Comparison of ENCODE assay signal across 14 cellular contexts in genomic region chr14:68922201-68922613, GRCh38. TPM values are rescaled to one million over a fixed set of nuclear protein-coding genes. Genes with fewer than 3 reads are reported as not detected.
DNase-seq lines count a peak whose midpoint lies in the region; ATAC-seq and TF ChIP-seq lines count a peak whose summit lies in the region.
"Had no signal": no experiment of that assay in that cellular context is flagged by ENCODE, and none has a peak within 500 bp of the region (broad histone marks: within the 10 kb centered on the region; RNA-seq: fewer than 3 reads in every experiment).

No MANE protein-coding gene starts in this region.

- H3K9me3 ChIP-seq in right cardiac atrium (ENCODE audit: control insufficient read depth, low read length): no peaks in the 10 kb centered on the region
- no peaks in the 10 kb centered on the region for H3K9me3 ChIP-seq in Peyer's patch
- H3K9me3 ChIP-seq: ovary had no signal

- CTCF ChIA-PET in WTC11 (lab: Charles Lee): interaction anchor here (0.7 to 6.3 kb wide), 9 partner anchors 10 to 207 kb away, joined by 3 to 48 read pairs (median 4); no protein-coding TSS in a partner anchor

- H3K27me3 Mint-ChIP-seq in WTC11 (ENCODE audit: low read depth): no peaks in the 10 kb centered on the region
- H3K27me3 Mint-ChIP-seq in natural killer cell treated with Interleukin-12 subunit alpha and Interleukin-12 subunit beta and Interleukin-15 and Interleukin-18, amount 100 ng/mL, for 72 hours: no peaks in the 10 kb centered on the region

- no peak overlapping the region for H3K4me3 ChIP-seq in HFF-Myc (replicated peaks; ENCODE audit: low read depth, low read length)
- no peak overlapping the region for H3K4me3 ChIP-seq in right cardiac atrium (ENCODE audit: low read length)
- no peak overlapping the region for H3K4me3 ChIP-seq in Peyer's patch
- H3K4me3 ChIP-seq: GM12878, ovary had no signal

- H3K4me1 ChIP-seq in right cardiac atrium (ENCODE audit: control insufficient read depth, insufficient read depth, low read length) (peaks cover 4% of the 10 kb centered on the region), Peyer's patch (peaks cover 0 to 15% (median 0%) of the 10 kb centered on the region in 4 donors)

- H3K4me1 Mint-ChIP-seq in WTC11: peaks cover 31% of the 10 kb centered on the region
- peaks cover 6 to 7% of the 10 kb centered on the region in 2 donors for H3K4me1 Mint-ChIP-seq in natural killer cell treated with Interleukin-12 subunit alpha and Interleukin-12 subunit beta and Interleukin-15 and Interleukin-18, amount 100 ng/mL, for 72 hours (ENCODE audit: low read depth in 2 of 2)
- H3K4me1 Mint-ChIP-seq: activated CD8-positive, alpha-beta memory T cell treated with anti-CD3 and anti-CD28 coated beads, Interleukin-2, amount 10 ng/mL, durations not matched to agents 7 days and 5 days; memory B cell had no signal

- peaks cover 70% of the 10 kb centered on the region for H3K36me3 Mint-ChIP-seq in WTC11
- H3K36me3 Mint-ChIP-seq in natural killer cell treated with Interleukin-12 subunit alpha and Interleukin-12 subunit beta and Interleukin-15 and Interleukin-18, amount 100 ng/mL, for 72 hours: peaks cover 20% of the 10 kb centered on the region

- no peak for TF ChIP-seq POLR2A in Peyer's patch (IDR thresholded peaks at IDR 0.05)

- H3K27ac Mint-ChIP-seq in WTC11: no peak overlapping the region
- H3K27ac Mint-ChIP-seq in natural killer cell treated with Interleukin-12 subunit alpha and Interleukin-12 subunit beta and Interleukin-15 and Interleukin-18, amount 100 ng/mL, for 72 hours: no peak overlapping the region
- H3K27ac Mint-ChIP-seq: activated CD8-positive, alpha-beta memory T cell treated with anti-CD3 and anti-CD28 coated beads, Interleukin-2, amount 10 ng/mL, durations not matched to agents 7 days and 5 days; memory B cell had no signal

- peaks cover 8% of the 10 kb centered on the region for H3K9me3 Mint-ChIP-seq in WTC11
- H3K9me3 Mint-ChIP-seq in natural killer cell treated with Interleukin-12 subunit alpha and Interleukin-12 subunit beta and Interleukin-15 and Interleukin-18, amount 100 ng/mL, for 72 hours: peaks cover 7% of the 10 kb centered on the region

- ATAC-seq in WTC11 (peak; percentile 8; the same call in 1 of the 2 replicates), right cardiac atrium (peak; percentile 7 to 34), sciatic nerve (peak; percentile 51), GM19397 (IDR thresholded peaks at IDR 0.05; ENCODE audit: unreplicated experiment) (no peak)
- no peak for ATAC-seq in natural killer cell treated with Interleukin-12 subunit alpha and Interleukin-12 subunit beta and Interleukin-15 and Interleukin-18, amount 100 ng/mL, for 72 hours
- ATAC-seq: activated CD8-positive, alpha-beta memory T cell treated with anti-CD3 and anti-CD28 coated beads, Interleukin-2, amount 10 ng/mL, durations not matched to agents 7 days and 5 days; GM12878 had no signal

- no peak overlapping the region for H3K4me3 Mint-ChIP-seq in WTC11
- H3K4me3 Mint-ChIP-seq in natural killer cell treated with Interleukin-12 subunit alpha and Interleukin-12 subunit beta and Interleukin-15 and Interleukin-18, amount 100 ng/mL, for 72 hours: no peak overlapping the region
- H3K4me3 Mint-ChIP-seq: activated CD8-positive, alpha-beta memory T cell treated with anti-CD3 and anti-CD28 coated beads, Interleukin-2, amount 10 ng/mL, durations not matched to agents 7 days and 5 days; memory B cell had no signal

- intact Hi-C loops in right cardiac atrium (cut with DNase I): no loop called here
- intact Hi-C loops in sciatic nerve (cut with DNase I): no loop called here

- H3K36me3 ChIP-seq in Peyer's patch: peaks cover 0 to 20% (median 0%) of the 10 kb centered on the region in 3 donors
- H3K36me3 ChIP-seq: ovary had no signal

- peak overlapping the region; percentile 30 for H3K27ac ChIP-seq in right cardiac atrium (ENCODE audit: low read length)
- H3K27ac ChIP-seq in Peyer's patch: peak overlapping the region in 2 of 4 donors; percentile 11 to 75
- H3K27ac ChIP-seq: ovary had no signal

- no peak for TF ChIP-seq CTCF in HFF-Myc (IDR thresholded peaks at IDR 0.05; ENCODE audit: low read depth, low read length, missing control alignments)
- no peak for TF ChIP-seq CTCF in WTC11 (IDR thresholded peaks at IDR 0.05)
- no peak for TF ChIP-seq CTCF in Peyer's patch (IDR thresholded peaks at IDR 0.05)

- 35% methylated on average over 6 of the region's 6 CpGs for WGBS in right cardiac atrium

- DNase-seq in HFF-Myc (ENCODE audit: extremely low read depth, low read depth) (peak; percentile 11), WTC11 (ENCODE audit: low spot score) (no peak), right cardiac atrium (peak in 2 of 3 donors; percentile 60 to 71), sciatic nerve (ENCODE audit: low spot score) (no peak), Peyer's patch (no peak), NCI-H2227 treated with DMSO at 0.1 percent for 48 hours (lab: John Stamatoyannopoulos, UW) (no peak)
- DNase-seq in natural killer cell treated with Interleukin-12 subunit alpha and Interleukin-12 subunit beta and Interleukin-15 and Interleukin-18, amount 100 ng/mL, for 72 hours (ENCODE audit: low spot score): no peak
- DNase-seq: activated CD8-positive, alpha-beta memory T cell treated with anti-CD3 and anti-CD28 coated beads, Interleukin-2, amount 10 ng/mL, durations not matched to agents 7 days and 5 days; activated naive CD4-positive, alpha-beta T cell treated with anti-CD3 and anti-CD28 coated beads, Interleukin-2, amount 50 U/mL, for 16 hours; ovary; SW 1271 had no signal

- POLR2A ChIA-PET in WTC11 (lab: Charles Lee): interaction anchor here (0.6 to 1.1 kb wide), 2 partner anchors 10 to 18 kb away, joined by 4 to 8 read pairs; no protein-coding TSS in a partner anchor

- H3K27me3 ChIP-seq in right cardiac atrium (ENCODE audit: control insufficient read depth, insufficient read depth) (no peaks in the 10 kb centered on the region), Peyer's patch (no peaks in the 10 kb centered on the region)
- H3K27me3 ChIP-seq: ovary had no signal

TF ChIP-seq in WTC11, 78 proteins besides CTCF, POLR2A, EP300 and RAD21:
- TF ChIP-seq MLX (CRISPR knock-in tag; IDR thresholded peaks at IDR 0.05) (no peak), GTF2I (CRISPR knock-in tag; conservative IDR thresholded peaks at IDR 0.05) (no peak)

RNA-seq across cellular contexts. Expression of gene ACTN1, which starts 56.9 kb away (rescaled TPM):
- total RNA-seq in WTC11 (2021) (196 to 198 TPM (median 197 TPM) in 3 replicates), right cardiac atrium (100 to 1,000 TPM; 133 to 305 (median 171) TPM), sciatic nerve (216 TPM), Peyer's patch (100 to 1,000 TPM in 1 of 4 donors, 10 to 100 TPM in 3; 40.3 to 585 (median 80.1) TPM)
- polyA plus RNA-seq in right cardiac atrium: 80.5 TPM
- 100 to 1,000 TPM in 1 of 2 donors, 10 to 100 TPM in 1; 40.1 to 124 TPM for total RNA-seq in natural killer cell treated with Interleukin-12 subunit alpha and Interleukin-12 subunit beta and Interleukin-15 and Interleukin-18, amount 100 ng/mL, for 72 hours

Comparison
In these comparisons a context has a peak if more than half of its experiments do, and no peak if none do; other contexts are left out.
1. DNase-seq: peak in HFF-Myc (single experiment) and right cardiac atrium (2 of 3); none in WTC11 (single experiment), sciatic nerve (single experiment), natural killer cell treated with Interleukin-12 subunit alpha and Interleukin-12 subunit beta and Interleukin-15 and Interleukin-18, amount 100 ng/mL, for 72 hours (single experiment), Peyer's patch (0 of 3) and NCI-H2227 treated with DMSO at 0.1 percent for 48 hours (single experiment).
2. ATAC-seq: peak in WTC11 (single experiment), right cardiac atrium (2 of 2) and sciatic nerve (single experiment); none in natural killer cell treated with Interleukin-12 subunit alpha and Interleukin-12 subunit beta and Interleukin-15 and Interleukin-18, amount 100 ng/mL, for 72 hours (0 of 2) and GM19397 (single experiment).